Comparison of ENCODE assay signal across 9 cellular contexts in the genomic region with DNA sequence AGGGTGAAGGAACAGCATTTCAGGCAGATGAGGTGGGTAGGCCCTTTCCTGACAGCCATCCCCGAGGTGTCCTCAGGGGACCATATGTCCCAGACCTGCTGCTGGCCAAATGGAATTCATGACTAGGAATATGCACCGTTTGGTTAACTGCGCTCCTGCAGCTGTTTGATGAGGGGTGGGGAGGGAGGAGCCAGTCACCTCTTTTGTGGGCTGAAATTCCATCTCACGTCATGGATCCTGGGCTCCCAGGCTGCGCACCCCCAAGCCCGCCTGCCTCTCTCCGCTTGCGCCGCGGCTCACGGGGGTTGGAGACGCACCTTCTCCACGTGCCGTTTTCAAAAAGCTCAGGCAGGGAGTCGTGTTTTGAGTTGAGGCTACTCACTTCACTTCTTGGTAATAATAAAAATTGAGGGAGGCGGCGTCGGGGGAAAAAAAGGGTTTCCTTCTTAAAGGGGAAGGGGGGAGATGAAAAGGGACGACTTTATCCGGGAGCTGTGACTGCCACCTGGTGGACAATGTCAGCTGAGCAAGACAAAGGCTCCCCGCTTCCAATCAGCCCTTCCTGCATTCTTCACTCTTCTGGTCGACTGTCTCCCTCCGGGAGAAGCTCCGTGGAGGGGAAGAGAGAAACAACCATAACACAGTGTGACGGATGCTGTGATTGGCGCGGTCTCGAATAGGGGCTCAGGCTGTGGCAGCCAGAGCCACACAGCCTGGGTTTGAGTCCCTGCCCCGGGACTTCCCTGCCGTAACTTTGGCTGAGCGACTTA. TPM values are rescaled to one million over a fixed set of nuclear protein-coding genes. Genes with fewer than 3 reads are reported as not detected.
A peak's percentile ranks its signal among the peaks of the same experiment; 100 is the strongest.
DNase-seq lines count a peak whose midpoint lies in the region; ATAC-seq and TF ChIP-seq lines count a peak whose summit lies in the region.
"Had no signal": no experiment of that assay in that cellular context is flagged by ENCODE, and none has a peak within 500 bp of the region (broad histone marks: within the 10 kb centered on the region; RNA-seq: fewer than 3 reads in every experiment).

No MANE protein-coding gene starts in this region.

- H3K4me1 Mint-ChIP-seq in activated T-helper 2 cell treated with anti-CD3 and anti-CD28 coated beads, Interferon-gamma antibody, Interleukin-2, Interleukin-4, amounts not matched to agents 10 μg/mL and 5 μg/mL and 100 μg/mL, durations not matched to agents 14 hours and 24 hours and 36 hours (ENCODE audit: low read depth) = peaks cover 7% of the 10 kb centered on the region
- H3K4me1 Mint-ChIP-seq in natural killer cell treated with Interleukin-12 subunit alpha and Interleukin-12 subunit beta and Interleukin-15 and Interleukin-18, amount 100 ng/mL, for 72 hours (ENCODE audit: low read depth in 2 of 2) = peaks cover 8 to 9% of the 10 kb centered on the region in 2 donors
- H3K4me1 Mint-ChIP-seq in stimulated activated naive B cell treated with anti-CD40 and anti-IgM and Interleukin-4, amounts not matched to agents 10 μg/mL and 1 μg/mL and 100 μg/mL, for 72 hours = peaks cover 3 to 13% of the 10 kb centered on the region in 2 donors

- H3K36me3 ChIP-seq in BJ (ENCODE audit: control insufficient read depth, insufficient read depth, low read length) = no peaks in the 10 kb centered on the region

- H3K9me3 Mint-ChIP-seq in activated T-helper 2 cell treated with anti-CD3 and anti-CD28 coated beads, Interferon-gamma antibody, Interleukin-2, Interleukin-4, amounts not matched to agents 10 μg/mL and 5 μg/mL and 100 μg/mL, durations not matched to agents 14 hours and 24 hours and 36 hours = no peaks in the 10 kb centered on the region
- H3K9me3 Mint-ChIP-seq in natural killer cell treated with Interleukin-12 subunit alpha and Interleukin-12 subunit beta and Interleukin-15 and Interleukin-18, amount 100 ng/mL, for 72 hours = no peaks in the 10 kb centered on the region
- H3K9me3 Mint-ChIP-seq in stimulated activated naive B cell treated with anti-CD40 and anti-IgM and Interleukin-4, amounts not matched to agents 10 μg/mL and 1 μg/mL and 100 μg/mL, for 72 hours = no peaks in the 10 kb centered on the region

- H3K36me3 Mint-ChIP-seq in activated T-helper 2 cell treated with anti-CD3 and anti-CD28 coated beads, Interferon-gamma antibody, Interleukin-2, Interleukin-4, amounts not matched to agents 10 μg/mL and 5 μg/mL and 100 μg/mL, durations not matched to agents 14 hours and 24 hours and 36 hours (ENCODE audit: low read depth) = no peaks in the 10 kb centered on the region
- H3K36me3 Mint-ChIP-seq in natural killer cell treated with Interleukin-12 subunit alpha and Interleukin-12 subunit beta and Interleukin-15 and Interleukin-18, amount 100 ng/mL, for 72 hours = no peaks in the 10 kb centered on the region
- H3K36me3 Mint-ChIP-seq in stimulated activated naive B cell treated with anti-CD40 and anti-IgM and Interleukin-4, amounts not matched to agents 10 μg/mL and 1 μg/mL and 100 μg/mL, for 72 hours = no peaks in the 10 kb centered on the region

- CTCF ChIA-PET in BJ (lab: Yijun Ruan, JAX) = interaction anchor here (0.5 to 8.0 kb wide), 31 partner anchors 8 to 807 kb away, joined by 3 to 150 read pairs (median 3); partner anchors contain the start of genes BOD1 and CPEB4

- H3K4me3 ChIP-seq in BJ (ENCODE audit: low read depth, low read length) = peak overlapping the region; percentile 36

- no peak for DNase-seq in BJ (ENCODE audit: low read depth)
- DNase-seq in RPMI7951 (ENCODE audit: low read depth) = peak; percentile 73
- DNase-seq in activated T-helper 2 cell treated with anti-CD3 and anti-CD28 coated beads, Interferon-gamma antibody, Interleukin-2, Interleukin-4, amounts not matched to agents 10 μg/mL and 5 μg/mL and 100 μg/mL, durations not matched to agents 14 hours and 24 hours and 36 hours (ENCODE audit: low spot score) = peak; percentile 58
- peak; percentile 69 for DNase-seq in fibroblast of the conjunctiva (ENCODE audit: low read depth)
- peak; percentile 69 for DNase-seq in natural killer cell treated with Interleukin-12 subunit alpha and Interleukin-12 subunit beta and Interleukin-15 and Interleukin-18, amount 100 ng/mL, for 72 hours (ENCODE audit: low spot score)
- peak; percentile 59 for DNase-seq in stimulated activated naive B cell treated with anti-CD40 and anti-IgM and Interleukin-4, amounts not matched to agents 10 μg/mL and 1 μg/mL and 100 μg/mL, for 72 hours

- TF ChIP-seq RAD21 in Ishikawa (IDR thresholded peaks at IDR 0.05; ENCODE audit: low read depth) = peak; percentile 89

- POLR2A ChIA-PET in BJ (lab: Charles Lee) = no interaction called here

- no peak overlapping the region for H3K27ac Mint-ChIP-seq in activated T-helper 2 cell treated with anti-CD3 and anti-CD28 coated beads, Interferon-gamma antibody, Interleukin-2, Interleukin-4, amounts not matched to agents 10 μg/mL and 5 μg/mL and 100 μg/mL, durations not matched to agents 14 hours and 24 hours and 36 hours
- no peak overlapping the region for H3K27ac Mint-ChIP-seq in natural killer cell treated with Interleukin-12 subunit alpha and Interleukin-12 subunit beta and Interleukin-15 and Interleukin-18, amount 100 ng/mL, for 72 hours
- H3K27ac Mint-ChIP-seq in stimulated activated naive B cell treated with anti-CD40 and anti-IgM and Interleukin-4, amounts not matched to agents 10 μg/mL and 1 μg/mL and 100 μg/mL, for 72 hours = peak overlapping the region; percentile 87

- H3K27me3 ChIP-seq in BJ (ENCODE audit: control insufficient read depth, insufficient read depth, low read length) = no peaks in the 10 kb centered on the region; the same call in 1 of the 2 replicates

- H3K4me3 Mint-ChIP-seq in activated T-helper 2 cell treated with anti-CD3 and anti-CD28 coated beads, Interferon-gamma antibody, Interleukin-2, Interleukin-4, amounts not matched to agents 10 μg/mL and 5 μg/mL and 100 μg/mL, durations not matched to agents 14 hours and 24 hours and 36 hours (ENCODE audit: low read depth) = peak overlapping the region; percentile 71
- peak overlapping the region; percentile 68 for H3K4me3 Mint-ChIP-seq in natural killer cell treated with Interleukin-12 subunit alpha and Interleukin-12 subunit beta and Interleukin-15 and Interleukin-18, amount 100 ng/mL, for 72 hours
- H3K4me3 Mint-ChIP-seq in stimulated activated naive B cell treated with anti-CD40 and anti-IgM and Interleukin-4, amounts not matched to agents 10 μg/mL and 1 μg/mL and 100 μg/mL, for 72 hours = peak overlapping the region; percentile 83 to 90

- intact Hi-C loops in activated T-helper 2 cell treated with anti-CD3 and anti-CD28 coated beads, Interferon-gamma antibody, Interleukin-2, Interleukin-4, amounts not matched to agents 10 μg/mL and 5 μg/mL and 100 μg/mL, durations not matched to agents 14 hours and 24 hours and 36 hours (cut with micrococcal nuclease) = loop anchor here (1.0 to 10.0 kb wide), 2 partner anchors 188 to 354 kb away; no protein-coding TSS in a partner anchor

- ATAC-seq in GM19463 (IDR thresholded peaks at IDR 0.05; ENCODE audit: unreplicated experiment) = peak; percentile 68
- ATAC-seq in natural killer cell treated with Interleukin-12 subunit alpha and Interleukin-12 subunit beta and Interleukin-15 and Interleukin-18, amount 100 ng/mL, for 72 hours = peak; percentile 67 to 82
- ATAC-seq in stimulated activated naive B cell treated with anti-CD40 and anti-IgM and Interleukin-4, amounts not matched to agents 10 μg/mL and 1 μg/mL and 100 μg/mL, for 72 hours (replicated peaks) = peak; percentile 83

- no peak for TF ChIP-seq EP300 in Ishikawa (IDR thresholded peaks at IDR 0.05; ENCODE audit: borderline replicate concordance)

- peaks cover 26% of the 10 kb centered on the region for H3K27me3 Mint-ChIP-seq in activated T-helper 2 cell treated with anti-CD3 and anti-CD28 coated beads, Interferon-gamma antibody, Interleukin-2, Interleukin-4, amounts not matched to agents 10 μg/mL and 5 μg/mL and 100 μg/mL, durations not matched to agents 14 hours and 24 hours and 36 hours (ENCODE audit: low read depth)
- peaks cover 36 to 43% of the 10 kb centered on the region in 2 donors for H3K27me3 Mint-ChIP-seq in natural killer cell treated with Interleukin-12 subunit alpha and Interleukin-12 subunit beta and Interleukin-15 and Interleukin-18, amount 100 ng/mL, for 72 hours
- H3K27me3 Mint-ChIP-seq in stimulated activated naive B cell treated with anti-CD40 and anti-IgM and Interleukin-4, amounts not matched to agents 10 μg/mL and 1 μg/mL and 100 μg/mL, for 72 hours = peaks cover 41 to 53% of the 10 kb centered on the region in 2 donors

- TF ChIP-seq CTCF in BJ (IDR thresholded peaks at IDR 0.05; ENCODE audit: insufficient read depth, low read depth, low read length) = peak; percentile 82

TF ChIP-seq in Ishikawa, 13 proteins besides CTCF, POLR2A, EP300 and RAD21 (continues in another document):
- TF ChIP-seq TCF12 (IDR thresholded peaks at IDR 0.05; ENCODE audit: low read depth) (no peak), TEAD4 (IDR thresholded peaks at IDR 0.05) (0 out of 2 replicates have a peak, but pooled peaks have one; percentile 20), TAF1 (IDR thresholded peaks at IDR 0.05; ENCODE audit: low read depth) (0 out of 2 replicates have a peak, but pooled peaks have one; percentile 25), CEBPB (IDR thresholded peaks at IDR 0.05) (no peak), EGR1 (IDR thresholded peaks at IDR 0.05) (no peak), NFIC (IDR thresholded peaks at IDR 0.05) (no peak), CREB1 (IDR thresholded peaks at IDR 0.05; ENCODE audit: low read depth) (no peak), YY1 (IDR thresholded peaks at IDR 0.05; ENCODE audit: low read depth) (no peak)
- TF ChIP-seq, protein P1, sequence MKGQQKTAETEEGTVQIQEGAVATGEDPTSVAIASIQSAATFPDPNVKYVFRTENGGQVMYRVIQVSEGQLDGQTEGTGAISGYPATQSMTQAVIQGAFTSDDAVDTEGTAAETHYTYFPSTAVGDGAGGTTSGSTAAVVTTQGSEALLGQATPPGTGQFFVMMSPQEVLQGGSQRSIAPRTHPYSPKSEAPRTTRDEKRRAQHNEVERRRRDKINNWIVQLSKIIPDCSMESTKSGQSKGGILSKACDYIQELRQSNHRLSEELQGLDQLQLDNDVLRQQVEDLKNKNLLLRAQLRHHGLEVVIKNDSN (IDR thresholded peaks at IDR 0.05) = no peak

RNA-seq across cellular contexts. Expression of gene C5orf47, which starts 15.9 kb away (rescaled TPM):
- polyA plus RNA-seq in BJ (2011; rRNA removed) = not detected in 2 replicates
- polyA minus RNA-seq in BJ (2011; rRNA and poly(A)+ RNA removed) = not detected in 2 replicates
- total RNA-seq in RPMI7951 (2014; rRNA removed; shearing (Covaris generic)) = not detected in 2 replicates
- not detected in 2 replicates for total RNA-seq in activated T-helper 2 cell treated with anti-CD3 and anti-CD28 coated beads, Interferon-gamma antibody, Interleukin-2, Interleukin-4, amounts not matched to agents 10 μg/mL and 5 μg/mL and 100 μg/mL, durations not matched to agents 14 hours and 24 hours and 36 hours
- total RNA-seq in natural killer cell treated with Interleukin-12 subunit alpha and Interleukin-12 subunit beta and Interleukin-15 and Interleukin-18, amount 100 ng/mL, for 72 hours = not detected
- total RNA-seq: T-helper 1 cell treated with Interleukin-12 subunit alpha and Interleukin-12 subunit beta and Interleukin-4 antibody, amounts not matched to agents 30 ng/mL and 1 ng/mL, for 36 hours had no signal
